ENCODE assay signal across 13 cellular contexts in genomic region chr3:141476033-141476432, GRCh38. TPM values are rescaled to one million over a fixed set of nuclear protein-coding genes. Genes with fewer than 3 reads are reported as not detected.
DNase-seq lines count a peak whose midpoint lies in the region; ATAC-seq and TF ChIP-seq lines count a peak whose summit lies in the region.
"Had no signal": no experiment of that assay in that cellular context is flagged by ENCODE, and none has a peak within 500 bp of the region (broad histone marks: within the 10 kb centered on the region; RNA-seq: fewer than 3 reads in every experiment).

No MANE protein-coding gene starts in this region.

- WGBS in hepatocyte (ENCODE audit: low lambda C conversion rate, missing lambda C conversion rate): 95% methylated on average over 2 of the region's 2 CpGs

- H2AFZ ChIP-seq in hepatocyte: no peak overlapping the region
- H2AFZ ChIP-seq: parathyroid adenoma had no signal

- DNase-seq in MCF 10A (ENCODE audit: unreplicated experiment) (no peak), breast epithelium (ENCODE audit: low spot score in 2 of 2) (no peak), Peyer's patch (peak in 2 of 3 donors; percentile 47 to 83), upper lobe of right lung (no peak), hepatocyte (ENCODE audit: low spot score) (no peak), SHP77 (lab: John Stamatoyannopoulos, UW) (no peak), NCI-H2107 treated with DMSO at 0.1 percent for 48 hours (lab: John Stamatoyannopoulos, UW; ENCODE audit: unreplicated experiment) (no peak)
- peak; percentile 3 for DNase-seq in effector CD8-positive, alpha-beta T cell (lab: John Stamatoyannopoulos, UW)
- DNase-seq: cerebellar nuclear complex, NCI-H69, T-helper 9 cell had no signal

- H3K27ac Mint-ChIP-seq in MCF 10A (ENCODE audit: low read depth, unreplicated experiment): peak overlapping the region; percentile 58

- no peak overlapping the region for H3K4me2 ChIP-seq in hepatocyte
- H3K4me2 ChIP-seq: smooth muscle cell had no signal

- no peaks in the 10 kb centered on the region for H3K9me3 Mint-ChIP-seq in MCF 10A (ENCODE audit: unreplicated experiment)

- H3K9me2 ChIP-seq in hepatocyte (replicated peaks; ENCODE audit: insufficient read depth): no peaks in the 10 kb centered on the region

- H3K4me3 ChIP-seq in breast epithelium: no peak overlapping the region
- no peak overlapping the region for H3K4me3 ChIP-seq in Peyer's patch
- no peak overlapping the region for H3K4me3 ChIP-seq in upper lobe of right lung
- H3K4me3 ChIP-seq in hepatocyte: no peak overlapping the region
- H3K4me3 ChIP-seq: smooth muscle cell had no signal

- no peak overlapping the region for H3K4me3 Mint-ChIP-seq in MCF 10A (ENCODE audit: unreplicated experiment)

- H3K79me2 ChIP-seq in hepatocyte: no peaks in the 10 kb centered on the region
- H3K79me2 ChIP-seq: parathyroid adenoma had no signal

- H3K4me1 Mint-ChIP-seq in MCF 10A (ENCODE audit: insufficient read depth, unreplicated experiment): peaks cover 11% of the 10 kb centered on the region

- peak; percentile 62 for ATAC-seq in upper lobe of right lung

- no peaks in the 10 kb centered on the region for H3K36me3 Mint-ChIP-seq in MCF 10A (ENCODE audit: insufficient read depth, unreplicated experiment)

- no peaks in the 10 kb centered on the region for H3K27me3 ChIP-seq in breast epithelium
- no peaks in the 10 kb centered on the region for H3K27me3 ChIP-seq in Peyer's patch
- no peaks in the 10 kb centered on the region for H3K27me3 ChIP-seq in upper lobe of right lung
- H3K27me3 ChIP-seq in hepatocyte: no peaks in the 10 kb centered on the region

- TF ChIP-seq CTCF in MCF 10A (IDR thresholded peaks at IDR 0.05; ENCODE audit: unreplicated experiment) (no peak), breast epithelium (IDR thresholded peaks at IDR 0.05) (no peak), Peyer's patch (IDR thresholded peaks at IDR 0.05) (no peak), upper lobe of right lung (IDR thresholded peaks at IDR 0.05) (no peak), hepatocyte (IDR thresholded peaks at IDR 0.05; ENCODE audit: poor library complexity) (no peak)

- H3K9me3 ChIP-seq in breast epithelium (no peaks in the 10 kb centered on the region), Peyer's patch (no peaks in the 10 kb centered on the region), upper lobe of right lung (no peaks in the 10 kb centered on the region), hepatocyte (ENCODE audit: low read depth) (no peaks in the 10 kb centered on the region)

- BruUV-seq in MCF 10A (replicated peaks; lab: Mats Ljungman, UMichigan): no TSS peak

- H3K27ac ChIP-seq in breast epithelium (no peak overlapping the region), Peyer's patch (no peak overlapping the region), upper lobe of right lung (no peak overlapping the region), hepatocyte (no peak overlapping the region)
- H3K27ac ChIP-seq: parathyroid adenoma had no signal

- CTCF ChIA-PET in MCF 10A (lab: Yijun Ruan, JAX): interaction anchor here (0.6 to 3.0 kb wide), 6 partner anchors 11 to 167 kb away, joined by 3 to 8 read pairs (median 3); no protein-coding TSS in a partner anchor

- no peaks in the 10 kb centered on the region for H4K20me1 ChIP-seq in hepatocyte (ENCODE audit: insufficient read depth, poor library complexity, severe bottlenecking)

- no peak for TF ChIP-seq POLR2A in breast epithelium (IDR thresholded peaks at IDR 0.05)
- no peak for TF ChIP-seq POLR2A in Peyer's patch (IDR thresholded peaks at IDR 0.05)

- H3K27me3 Mint-ChIP-seq in MCF 10A (ENCODE audit: insufficient read depth, unreplicated experiment): no peaks in the 10 kb centered on the region

- H3K36me3 ChIP-seq in breast epithelium: no peaks in the 10 kb centered on the region
- H3K36me3 ChIP-seq in Peyer's patch: no peaks in the 10 kb centered on the region
- no peaks in the 10 kb centered on the region for H3K36me3 ChIP-seq in upper lobe of right lung
- H3K36me3 ChIP-seq in hepatocyte (replicated peaks; ENCODE audit: insufficient read depth, low read depth): no peaks in the 10 kb centered on the region

- no peaks in the 10 kb centered on the region for H3K4me1 ChIP-seq in breast epithelium
- peaks cover 0 to 4% (median 0%) of the 10 kb centered on the region in 4 donors for H3K4me1 ChIP-seq in Peyer's patch
- no peaks in the 10 kb centered on the region for H3K4me1 ChIP-seq in upper lobe of right lung
- H3K4me1 ChIP-seq in hepatocyte (ENCODE audit: insufficient read depth): no peaks in the 10 kb centered on the region
- H3K4me1 ChIP-seq: parathyroid adenoma had no signal

- intact Hi-C loops in MCF 10A (cut with micrococcal nuclease) (no loop called here), breast epithelium (cut with DNase I; ENCODE audit: low total_unique reads) (no loop called here), upper lobe of right lung (cut with DNase I) (no loop called here)

- POLR2A ChIA-PET in MCF 10A (lab: Yijun Ruan, JAX): interaction anchor here (1.5 to 1.7 kb wide), 2 partner anchors 10 to 11 kb away, joined by 4 to 6 read pairs; no protein-coding TSS in a partner anchor

RNA-seq across cellular contexts. Expression of gene RASA2, which starts 10.8 kb away (rescaled TPM):
- total RNA-seq in MCF 10A (2022): 15.8 and 19.5 TPM in 2 replicates
- total RNA-seq in breast epithelium: 10 to 100 TPM; 15.2 to 43.2 (median 22.0) TPM
- 10 to 100 TPM; 22.3 to 43.7 (median 33.6) TPM for total RNA-seq in Peyer's patch
- 30.3 TPM for total RNA-seq in upper lobe of right lung
- 12.6 and 13.2 TPM in 2 replicates for total RNA-seq in hepatocyte
- polyA plus RNA-seq in hepatocyte: 6.2 TPM in 2 replicates

Comparison
In these comparisons a context has a peak if more than half of its experiments do, and no peak if none do; other contexts are left out.
1. DNase-seq: peak in Peyer's patch (2 of 3) and effector CD8-positive, alpha-beta T cell (single experiment); none in MCF 10A (single experiment), breast epithelium (0 of 2), upper lobe of right lung (single experiment), hepatocyte (single experiment), SHP77 (0 of 2) and NCI-H2107 treated with DMSO at 0.1 percent for 48 hours (single experiment).